Comparison of ENCODE assay signal across 18 cellular contexts in the genomic region with DNA sequence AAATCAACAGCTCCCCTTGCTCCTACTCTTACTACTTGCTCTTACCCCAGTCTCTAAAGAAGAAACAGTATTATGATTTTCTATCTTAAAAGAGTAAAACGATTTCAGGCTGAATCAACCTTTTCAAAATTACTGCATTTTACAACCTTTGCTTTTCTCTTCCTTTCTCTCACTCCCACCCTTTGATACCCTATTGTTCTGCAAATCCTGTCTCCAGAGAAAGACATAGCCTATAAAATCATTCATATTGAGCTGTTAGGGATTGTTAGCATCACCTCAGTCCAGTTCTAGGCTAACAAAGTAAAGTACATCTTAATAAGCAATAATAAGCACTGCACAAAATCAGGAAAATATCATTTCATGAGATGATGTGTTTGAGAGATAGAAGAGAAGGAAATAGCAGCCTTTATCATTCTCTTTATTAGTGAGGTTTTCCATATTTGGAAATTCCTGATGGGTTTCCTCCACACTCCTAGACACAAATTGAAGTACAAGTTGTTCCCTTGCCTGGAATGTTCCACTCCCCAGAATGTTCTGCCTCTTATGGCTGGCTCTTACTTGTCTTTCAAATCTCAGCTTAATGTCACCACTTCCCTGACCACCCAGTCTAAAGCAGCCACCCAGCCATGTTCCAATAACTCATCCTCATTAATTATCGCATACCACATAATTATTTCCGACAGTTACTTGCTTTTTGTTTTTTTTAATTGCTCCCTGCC.
DNase-seq lines count a peak whose midpoint lies in the region; ATAC-seq and TF ChIP-seq lines count a peak whose summit lies in the region.
"Had no signal": no experiment of that assay in that cellular context is flagged by ENCODE, and none has a peak within 500 bp of the region (broad histone marks: within the 10 kb centered on the region; RNA-seq: fewer than 3 reads in every experiment).

No MANE protein-coding gene starts in this region.

- intact Hi-C loops in testis (cut with DNase I; ENCODE audit: low total_unique reads) = loop anchor here (10.0 kb wide), 2 partner anchors 98 to 198 kb away; no protein-coding TSS in a partner anchor

- H3K27me3 ChIP-seq in RWPE2 (ENCODE audit: insufficient read depth, poor library complexity, severe bottlenecking) (no peaks in the 10 kb centered on the region), muscle layer of duodenum (ENCODE audit: low read depth, low read length) (no peaks in the 10 kb centered on the region), testis (no peaks in the 10 kb centered on the region)

- TF ChIP-seq CTCF in RWPE2 (IDR thresholded peaks at IDR 0.05; ENCODE audit: poor library complexity, severe bottlenecking) (no peak), testis (IDR thresholded peaks at IDR 0.05) (no peak), progenitor cell of endocrine pancreas (IDR thresholded peaks at IDR 0.05; ENCODE audit: unreplicated experiment) (no peak)

- peaks cover 14% of the 10 kb centered on the region for H3K4me1 Mint-ChIP-seq in progenitor cell of endocrine pancreas (ENCODE audit: low read depth)

- H3K4me1 ChIP-seq in RWPE2 (ENCODE audit: insufficient read depth, poor library complexity, severe bottlenecking) (peaks cover 12% of the 10 kb centered on the region), muscle layer of duodenum (ENCODE audit: control insufficient read depth in 1 of 2, insufficient read depth in 2 of 2, low read length in 2 of 2) (peaks cover under 1 to 5% of the 10 kb centered on the region in 2 donors), testis (peaks cover 6% of the 10 kb centered on the region)

- DNase-seq in RWPE2 (ENCODE audit: low spot score) (no peak), fibroblast of gingiva (ENCODE audit: low read depth) (peak; percentile 24), testis (peak; percentile 43), MV-4-11 (lab: John Stamatoyannopoulos, UW) (no peak), progenitor cell of endocrine pancreas (ENCODE audit: low spot score, unreplicated experiment) (no peak)
- DNase-seq: activated CD4-positive, CD25-positive, alpha-beta regulatory T cell; activated naive CD4-positive, alpha-beta T cell treated with Interleukin-2 at 50 U/mL for 16 hours; DMS153; KBM-7; kidney; naive thymus-derived CD4-positive, alpha-beta T cell; NCI-H1436; NCI-H524; stimulated activated naive CD8-positive, alpha-beta T cell treated with anti-CD3 and anti-CD28 coated beads, Interleukin-15, Interleukin-2, amounts not matched to agents 100 U/mL and 50 U/mL, for 24 hours had no signal

- no peak overlapping the region for H3K4me3 ChIP-seq in RWPE2 (ENCODE audit: severe bottlenecking)
- H3K4me3 ChIP-seq in muscle layer of duodenum (ENCODE audit: low read depth in 1 of 2, low read length in 2 of 2) = no peak overlapping the region
- no peak overlapping the region for H3K4me3 ChIP-seq in testis
- H3K4me3 ChIP-seq: skin epidermis had no signal

- H3K36me3 ChIP-seq in RWPE2 (ENCODE audit: low read depth) (peaks cover 4% of the 10 kb centered on the region; the same call in 1 of the 2 replicates), muscle layer of duodenum (ENCODE audit: control insufficient read depth in 1 of 2, insufficient read depth in 2 of 2, low read length in 2 of 2) (no peaks in the 10 kb centered on the region), testis (ENCODE audit: low read depth, missing control alignments) (no peaks in the 10 kb centered on the region)

- H3K9me3 ChIP-seq in RWPE2 (ENCODE audit: severe bottlenecking) (no peaks in the 10 kb centered on the region), muscle layer of duodenum (ENCODE audit: control insufficient read depth in 1 of 2, low read length in 2 of 2) (no peaks in the 10 kb centered on the region), testis (no peaks in the 10 kb centered on the region)

- ATAC-seq in RWPE2 (ENCODE audit: low read depth) (no peak), HG03196 (IDR thresholded peaks at IDR 0.05; ENCODE audit: unreplicated experiment) (no peak), HG03457 (IDR thresholded peaks at IDR 0.05; ENCODE audit: unreplicated experiment) (no peak)
- ATAC-seq: naive thymus-derived CD4-positive, alpha-beta T cell; stimulated activated naive CD8-positive, alpha-beta T cell treated with anti-CD3 and anti-CD28 coated beads, Interleukin-15, Interleukin-2, amounts not matched to agents 100 U/mL and 50 U/mL, for 24 hours had no signal

- H3K27ac Mint-ChIP-seq in progenitor cell of endocrine pancreas = no peak overlapping the region
- H3K27ac Mint-ChIP-seq: naive thymus-derived CD4-positive, alpha-beta T cell had no signal

- H3K36me3 Mint-ChIP-seq in progenitor cell of endocrine pancreas (ENCODE audit: insufficient read depth) = no peaks in the 10 kb centered on the region

- H3K27ac ChIP-seq in RWPE2 (ENCODE audit: poor library complexity, severe bottlenecking) (peak overlapping the region; percentile 24), muscle layer of duodenum (ENCODE audit: low read length) (peak overlapping the region; percentile 73), testis (peak overlapping the region in 1 of 2 donors; percentile 46)

- peaks cover 3% of the 10 kb centered on the region for H3K9me3 Mint-ChIP-seq in progenitor cell of endocrine pancreas (ENCODE audit: low read depth)

- H3K4me3 Mint-ChIP-seq in progenitor cell of endocrine pancreas (ENCODE audit: low read depth) = no peak overlapping the region
- H3K4me3 Mint-ChIP-seq: naive thymus-derived CD4-positive, alpha-beta T cell had no signal

- no peak for TF ChIP-seq POLR2A in testis (IDR thresholded peaks at IDR 0.05)

- 43 to 56% methylated on average over 3 of the region's 3 CpGs for WGBS in testis, 2 donors

- peaks cover 45% of the 10 kb centered on the region for H3K27me3 Mint-ChIP-seq in progenitor cell of endocrine pancreas

Comparison
In these comparisons a context has a peak if more than half of its experiments do, and no peak if none do; other contexts are left out.
1. DNase-seq: peak in fibroblast of gingiva (single experiment) and testis (single experiment); none in RWPE2 (single experiment), MV-4-11 (single experiment) and progenitor cell of endocrine pancreas (single experiment).